Comparison of ENCODE assay signal across 1 cellular context in the genomic region with DNA sequence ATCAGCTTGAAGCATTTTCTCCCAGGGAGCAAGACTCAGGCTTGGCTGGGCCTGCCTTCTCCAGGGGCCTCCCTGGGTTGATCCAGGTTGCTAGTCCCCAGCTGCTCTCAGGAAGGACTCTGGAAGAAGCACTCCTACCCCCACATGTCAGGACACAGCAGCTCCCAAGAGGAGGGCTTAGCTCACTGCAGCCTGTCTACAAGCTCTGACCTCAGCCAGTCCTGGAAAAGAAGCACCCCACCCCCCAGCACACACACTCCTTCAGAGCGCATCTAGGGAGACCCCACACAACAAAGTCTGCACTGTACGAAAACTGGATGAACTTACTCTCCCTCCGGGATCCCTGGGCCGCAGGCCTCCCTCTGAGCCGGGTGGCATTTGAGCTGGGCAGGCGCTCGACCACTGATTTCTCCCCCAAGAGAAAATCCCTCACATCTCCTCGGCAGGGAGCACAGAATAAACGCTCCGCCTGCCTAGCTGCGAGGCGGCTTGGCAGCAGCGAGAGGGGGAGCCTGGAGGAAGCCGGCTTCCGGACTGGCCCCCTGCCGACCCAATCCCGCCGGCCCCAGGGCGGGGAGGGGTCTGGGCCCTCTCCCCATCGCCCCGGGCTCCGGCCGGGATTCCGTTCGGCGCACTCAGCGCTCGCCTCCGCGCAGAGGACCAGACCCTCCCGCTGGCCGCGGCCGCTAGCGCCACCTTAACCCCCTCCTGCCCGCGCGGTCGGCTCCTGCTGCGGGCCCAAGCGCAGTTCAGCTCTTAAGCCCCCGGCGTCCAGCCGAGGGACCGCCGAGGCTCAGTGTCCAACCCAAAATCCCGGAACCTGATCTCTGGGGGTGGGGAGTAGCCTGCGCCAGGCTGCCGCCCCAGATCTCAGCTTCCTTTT.
A peak's percentile ranks its signal among the peaks of the same experiment; 100 is the strongest.
TF ChIP-seq lines count a peak whose summit lies in the region.

A gene (minus strand): TSS at position 458 of the 883 bp plus-strand sequence. CDS start 1,576 bp downstream, outside the sequence.

TF ChIP-seq in HEK293, 187 proteins besides CTCF, POLR2A, EP300 and RAD21 (continued from another document):
- TF ChIP-seq, protein P1, sequence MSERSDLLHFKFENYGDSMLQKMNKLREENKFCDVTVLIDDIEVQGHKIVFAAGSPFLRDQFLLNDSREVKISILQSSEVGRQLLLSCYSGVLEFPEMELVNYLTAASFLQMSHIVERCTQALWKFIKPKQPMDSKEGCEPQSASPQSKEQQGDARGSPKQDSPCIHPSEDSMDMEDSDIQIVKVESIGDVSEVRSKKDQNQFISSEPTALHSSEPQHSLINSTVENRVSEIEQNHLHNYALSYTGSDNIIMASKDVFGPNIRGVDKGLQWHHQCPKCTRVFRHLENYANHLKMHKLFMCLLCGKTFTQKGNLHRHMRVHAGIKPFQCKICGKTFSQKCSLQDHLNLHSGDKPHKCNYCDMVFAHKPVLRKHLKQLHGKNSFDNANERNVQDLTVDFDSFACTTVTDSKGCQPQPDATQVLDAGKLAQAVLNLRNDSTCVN (tag by site-specific recombination; optimal IDR thresholded peaks at IDR 0.05) = peak; percentile 76
- TF ChIP-seq YY1 (tag by site-specific recombination; IDR thresholded peaks at IDR 0.05) (no peak), SP2 (tag by site-specific recombination; IDR thresholded peaks at IDR 0.05) (peak; percentile 48), ZSCAN30 (tag by site-specific recombination; IDR thresholded peaks at IDR 0.05) (0 out of 2 replicates have a peak, but pooled peaks have one; percentile 36)
